In genomic region chr1:102863704-102864103, GRCh38 we compare ENCODE assay signal across 2 cellular contexts.
TF ChIP-seq lines count a peak whose summit lies in the region.

No MANE protein-coding gene starts in this region.

TF ChIP-seq in SK-N-SH treated with all-trans-retinoic acid at 6 μM for 48 hours, 23 proteins besides CTCF, POLR2A, EP300 and RAD21 (continued from another document):
- TF ChIP-seq TSHZ2 (CRISPR knock-in tag; IDR thresholded peaks at IDR 0.05) (no peak), PATZ1 (CRISPR knock-in tag; IDR thresholded peaks at IDR 0.05; ENCODE audit: borderline replicate concordance) (no peak), ZFP30 (CRISPR knock-in tag; IDR thresholded peaks at IDR 0.05) (no peak), SNAI2 (CRISPR knock-in tag; IDR thresholded peaks at IDR 0.05) (no peak), CREB5 (CRISPR knock-in tag; IDR thresholded peaks at IDR 0.05; ENCODE audit: low read depth) (no peak), ZNF70 (CRISPR knock-in tag; IDR thresholded peaks at IDR 0.05) (no peak), RARB (CRISPR knock-in tag; IDR thresholded peaks at IDR 0.05) (no peak), GLIS3 (CRISPR knock-in tag; IDR thresholded peaks at IDR 0.05) (no peak), ISL1 (CRISPR knock-in tag; IDR thresholded peaks at IDR 0.05) (no peak), ZFP3 (CRISPR knock-in tag; IDR thresholded peaks at IDR 0.05) (no peak)
TF ChIP-seq in SK-N-SH treated with all-trans-retinoic acid at 6 μM for 48 hours: peak in this region for 0.

TF ChIP-seq in WTC11, 78 proteins besides CTCF, POLR2A, EP300 and RAD21 (continued from another document):
- TF ChIP-seq ZBTB43 (CRISPR knock-in tag; IDR thresholded peaks at IDR 0.05) (no peak), HMGXB4 (CRISPR knock-in tag; IDR thresholded peaks at IDR 0.05) (no peak), JAZF1 (CRISPR knock-in tag; IDR thresholded peaks at IDR 0.05) (no peak), ZNF219 (CRISPR knock-in tag; IDR thresholded peaks at IDR 0.05; ENCODE audit: borderline replicate concordance) (no peak), SP1 (CRISPR knock-in tag; conservative IDR thresholded peaks at IDR 0.05) (no peak), HMGA2 (CRISPR knock-in tag; IDR thresholded peaks at IDR 0.05) (no peak), TP53 (CRISPR knock-in tag; IDR thresholded peaks at IDR 0.05) (no peak)
